8 cellular contexts compared by ENCODE assay signal in genomic region chr12:53220857-53221202, GRCh38. TPM values are rescaled to one million over a fixed set of nuclear protein-coding genes. Genes with fewer than 3 reads are reported as not detected.
A peak's percentile ranks its signal among the peaks of the same experiment; 100 is the strongest.
DNase-seq lines count a peak whose midpoint lies in the region; ATAC-seq lines count a peak whose summit lies in the region.

No MANE protein-coding gene starts in this region.

- peak; percentile 51 for ATAC-seq in HG03439 (IDR thresholded peaks at IDR 0.05; ENCODE audit: unreplicated experiment)

- DNase-seq in AG20443 (ENCODE audit: low spot score) (peak; percentile 96), GM19238 (ENCODE audit: insufficient read length, low spot score) (peak; percentile 93), NOMO-1 (lab: John Stamatoyannopoulos, UW; ENCODE audit: unreplicated experiment in 2 of 2) (peak; percentile 88 to 95), lung microvascular endothelial cell (ENCODE audit: low read depth in 2 of 2) (peak; percentile 85 to 95)
- peak; percentile 91 for DNase-seq in activated CD8-positive, alpha-beta memory T cell treated with anti-CD3 and anti-CD28 coated beads for 24 hours
- peak; percentile 65 for DNase-seq in effector CD4-positive, alpha-beta T cell
- peak; percentile 56 to 70 (median 59) for DNase-seq in stimulated activated CD4-positive, alpha-beta T cell treated with anti-CD3 and anti-CD28 coated beads, TNF-alpha, amount 100 ng/mL, for 1 hour (ENCODE audit: low read depth in 3 of 3, low spot score in 1 of 3)

RNA-seq across cellular contexts. Expression of gene RARG, which starts 11.2 kb away (rescaled TPM):
- 5.2 and 10.9 TPM in 2 replicates for total RNA-seq in lung microvascular endothelial cell

RNA-seq across cellular contexts. Expression of gene ITGB7, which starts 13.8 kb away (rescaled TPM):
- not detected in 2 replicates for total RNA-seq in lung microvascular endothelial cell

RNA-seq across cellular contexts. Expression of gene CSAD, which starts 40.1 kb away (rescaled TPM):
- total RNA-seq in lung microvascular endothelial cell: 2.6 and 6.0 TPM in 2 replicates

RNA-seq across cellular contexts. Expression of gene ZNF740, which starts 40.3 kb away (rescaled TPM):
- 9.6 and 12.1 TPM in 2 replicates for total RNA-seq in lung microvascular endothelial cell

RNA-seq across cellular contexts. Expression of gene ESPL1, which starts 47.3 kb away (rescaled TPM):
- total RNA-seq in lung microvascular endothelial cell: 0.99 and 3.7 TPM in 2 replicates

Comparison
In these comparisons a context has a peak if more than half of its experiments do, and no peak if none do; other contexts are left out.
1. Peak in every context shown above with its lines: DNase-seq and ATAC-seq.